ENCODE assay signal across 9 cellular contexts in genomic region chr6:16741112-16742016, GRCh38. TPM values are rescaled to one million over a fixed set of nuclear protein-coding genes. Genes with fewer than 3 reads are reported as not detected.
DNase-seq lines count a peak whose midpoint lies in the region; ATAC-seq and TF ChIP-seq lines count a peak whose summit lies in the region.
"Had no signal": no experiment of that assay in that cellular context is flagged by ENCODE, and none has a peak within 500 bp of the region (broad histone marks: within the 10 kb centered on the region; RNA-seq: fewer than 3 reads in every experiment).

No MANE protein-coding gene starts in this region.

- H3K4me3 ChIP-seq in Loucy (ENCODE audit: low read length, poor library complexity, severe bottlenecking) (no peak overlapping the region), sigmoid colon (no peak overlapping the region)
- H3K4me3 ChIP-seq: skin epidermis had no signal

- peak overlapping the region; percentile 7 to 33 for H3K4me3 Mint-ChIP-seq in effector memory CD8-positive, alpha-beta T cell

- no peak for DNase-seq in effector memory CD8-positive, alpha-beta T cell
- DNase-seq in sigmoid colon (no peak), head of caudate nucleus (no peak), left lobe of liver (ENCODE audit: low spot score) (no peak), NCI-H1417 (lab: John Stamatoyannopoulos, UW) (no peak)

- H3K9me2 ChIP-seq in Loucy (replicated peaks; ENCODE audit: low read depth, low read length): no peaks in the 10 kb centered on the region

- no peak overlapping the region for H3K9ac ChIP-seq in Loucy (ENCODE audit: low read depth, low read length, poor library complexity, severe bottlenecking)

- H4K20me1 ChIP-seq in Loucy (ENCODE audit: insufficient read depth, low read length, poor library complexity, severe bottlenecking): peaks cover 23% of the 10 kb centered on the region

- H3K27ac ChIP-seq in sigmoid colon: peak overlapping the region in 3 of 4 donors; percentile 40 to 81 (median 78)

- ATAC-seq in GM21381 (IDR thresholded peaks at IDR 0.05; ENCODE audit: unreplicated experiment): peak; percentile 80
- ATAC-seq in effector memory CD8-positive, alpha-beta T cell (replicated peaks): peak; percentile 97
- no peak for ATAC-seq in HG03039 (IDR thresholded peaks at IDR 0.05; ENCODE audit: unreplicated experiment)
- no peak for ATAC-seq in left lobe of liver

- no peaks in the 10 kb centered on the region for H3K27me3 Mint-ChIP-seq in effector memory CD8-positive, alpha-beta T cell

- H3K27ac Mint-ChIP-seq in effector memory CD8-positive, alpha-beta T cell: peak overlapping the region; percentile 56 to 57

- intact Hi-C loops in sigmoid colon (cut with DNase I): no loop called here
- intact Hi-C loops in head of caudate nucleus (cut with DNase I): no loop called here

- H3K27me3 ChIP-seq in Loucy (ENCODE audit: insufficient read depth, low read length, poor library complexity, severe bottlenecking) (no peaks in the 10 kb centered on the region), sigmoid colon (no peaks in the 10 kb centered on the region)

- H3K4me2 ChIP-seq in Loucy (ENCODE audit: low read depth, low read length, poor library complexity, severe bottlenecking): peak overlapping the region; percentile 15

- peaks cover 40% of the 10 kb centered on the region for H3K4me1 ChIP-seq in Loucy (ENCODE audit: insufficient read depth, low read length, poor library complexity, severe bottlenecking)
- peaks cover 0 to 89% (median 76%) of the 10 kb centered on the region in 4 donors for H3K4me1 ChIP-seq in sigmoid colon

- no peak for TF ChIP-seq CTCF in Loucy (conservative IDR thresholded peaks at IDR 0.05; ENCODE audit: low read length)
- no peak for TF ChIP-seq CTCF in sigmoid colon (IDR thresholded peaks at IDR 0.05)

- no peak for TF ChIP-seq POLR2A in sigmoid colon (IDR thresholded peaks at IDR 0.05)

- H3K9me3 Mint-ChIP-seq in effector memory CD8-positive, alpha-beta T cell: no peaks in the 10 kb centered on the region

- WGBS in sigmoid colon, 2 donors: 43 to 56% methylated on average over 8 of the region's 8 CpGs

- H3K79me2 ChIP-seq in Loucy (ENCODE audit: insufficient read depth, low read length): peaks cover 77% of the 10 kb centered on the region

- 0 out of 2 replicates have a peak, but pooled peaks cover 6% of the 10 kb centered on the region for H3F3A ChIP-seq in Loucy (ENCODE audit: low read depth)

- peaks cover 52 to 79% of the 10 kb centered on the region in 2 donors for H3K4me1 Mint-ChIP-seq in effector memory CD8-positive, alpha-beta T cell (ENCODE audit: low read depth in 2 of 2)

- H3K36me3 ChIP-seq in Loucy (ENCODE audit: insufficient read depth, low read length) (peaks cover 18% of the 10 kb centered on the region; the same call in 1 of the 2 replicates), sigmoid colon (no peaks in the 10 kb centered on the region)

- no peaks in the 10 kb centered on the region for H3K9me3 ChIP-seq in Loucy (ENCODE audit: insufficient read depth, low read depth, low read length)
- H3K9me3 ChIP-seq in sigmoid colon: no peaks in the 10 kb centered on the region

- H2AFZ ChIP-seq in Loucy (ENCODE audit: low read length): no peak overlapping the region

- no peak for TF ChIP-seq EP300 in sigmoid colon (IDR thresholded peaks at IDR 0.05)

- H3K36me3 Mint-ChIP-seq in effector memory CD8-positive, alpha-beta T cell (ENCODE audit: insufficient read depth): peaks cover 58% of the 10 kb centered on the region

RNA-seq across cellular contexts. Expression of gene ATXN1, which starts 19.9 kb away (rescaled TPM):
- total RNA-seq in sigmoid colon (10 to 100 TPM; 37.7 to 95.3 (median 59.9) TPM), left lobe of liver (29.5 TPM)
- polyA plus RNA-seq in sigmoid colon: 1 to 10 TPM; 4.8 to 8.6 (median 7.2) TPM

Comparison
In these comparisons a context has a peak if more than half of its experiments do, and no peak if none do; other contexts are left out.
1. ATAC-seq: peak in GM21381 (single experiment) and effector memory CD8-positive, alpha-beta T cell (single experiment); none in HG03039 (single experiment) and left lobe of liver (single experiment).